22 cellular contexts compared by ENCODE assay signal in genomic region chr1:32035119-32035518, GRCh38. TPM values are rescaled to one million over a fixed set of nuclear protein-coding genes. Genes with fewer than 3 reads are reported as not detected.
DNase-seq lines count a peak whose midpoint lies in the region; ATAC-seq and TF ChIP-seq lines count a peak whose summit lies in the region.
"Had no signal": no experiment of that assay in that cellular context is flagged by ENCODE, and none has a peak within 500 bp of the region (broad histone marks: within the 10 kb centered on the region; RNA-seq: fewer than 3 reads in every experiment).

No MANE protein-coding gene starts in this region.

- H3K27ac Mint-ChIP-seq in activated CD8-positive, alpha-beta memory T cell treated with anti-CD3 and anti-CD28 coated beads, Interleukin-2, amount 10 ng/mL, durations not matched to agents 7 days and 5 days = peak overlapping the region; percentile 76
- H3K27ac Mint-ChIP-seq in CD8-positive, alpha-beta memory T cell = peak overlapping the region in 6 of 8 donors; percentile 44 to 79 (median 64)
- H3K27ac Mint-ChIP-seq in activated CD8-positive, alpha-beta T cell treated with anti-CD3 and anti-CD28 coated beads, Interleukin-2, amount 10 ng/mL, durations not matched to agents 7 days and 5 days = peak overlapping the region; percentile 54
- H3K27ac Mint-ChIP-seq in mesothelial cell of epicardium = peak overlapping the region; percentile 72
- H3K27ac Mint-ChIP-seq: neural progenitor cell had no signal

- CTCF ChIA-PET in activated CD8-positive, alpha-beta memory T cell treated with anti-CD3 and anti-CD28 coated beads, Interleukin-2, amount 10 ng/mL, durations not matched to agents 7 days and 5 days (lab: Charles Lee) = interaction anchor here (0.9 to 1.2 kb wide), 2 partner anchors 9 to 32 kb away, joined by 3 read pairs; no protein-coding TSS in a partner anchor
- CTCF ChIA-PET in CD8-positive, alpha-beta memory T cell (lab: Charles Lee) = interaction anchor here (1.3 kb wide), 1 partner anchor 122 kb away, joined by 3 read pairs; no protein-coding TSS in a partner anchor
- CTCF ChIA-PET in activated CD8-positive, alpha-beta T cell treated with anti-CD3 and anti-CD28 coated beads, Interleukin-2, amount 10 ng/mL, durations not matched to agents 7 days and 5 days (lab: Charles Lee) = interaction anchor here (0.9 to 1.8 kb wide), 4 partner anchors 9 to 391 kb away, joined by 3 read pairs; no protein-coding TSS in a partner anchor

- H3K9me3 Mint-ChIP-seq in activated CD8-positive, alpha-beta memory T cell treated with anti-CD3 and anti-CD28 coated beads, Interleukin-2, amount 10 ng/mL, durations not matched to agents 7 days and 5 days (ENCODE audit: low read depth) = no peaks in the 10 kb centered on the region
- no peaks in the 10 kb centered on the region for H3K9me3 Mint-ChIP-seq in CD8-positive, alpha-beta memory T cell
- no peaks in the 10 kb centered on the region for H3K9me3 Mint-ChIP-seq in activated CD8-positive, alpha-beta T cell treated with anti-CD3 and anti-CD28 coated beads, Interleukin-2, amount 10 ng/mL, durations not matched to agents 7 days and 5 days (ENCODE audit: insufficient read depth)
- H3K9me3 Mint-ChIP-seq in mesothelial cell of epicardium = no peaks in the 10 kb centered on the region
- H3K9me3 Mint-ChIP-seq: neural progenitor cell had no signal

- DNase-seq in activated CD8-positive, alpha-beta memory T cell treated with anti-CD3 and anti-CD28 coated beads, Interleukin-2, amount 10 ng/mL, durations not matched to agents 7 days and 5 days = peak; percentile 28
- DNase-seq in activated CD8-positive, alpha-beta memory T cell treated with anti-CD3 and anti-CD28 coated beads, Interleukin-2, amount 50 U/mL, for 4 hours = no peak
- DNase-seq in CD8-positive, alpha-beta memory T cell = peak in 1 of 5 donors; percentile 44
- DNase-seq in activated CD8-positive, alpha-beta T cell treated with anti-CD3 and anti-CD28 coated beads, Interleukin-2, amount 10 ng/mL, durations not matched to agents 7 days and 5 days = no peak
- no peak for DNase-seq in mesothelial cell of epicardium (ENCODE audit: low spot score in 2 of 2, unreplicated experiment in 2 of 2)
- DNase-seq in T1000 (lab: John Stamatoyannopoulos, UW) = no peak
- DNase-seq in HuH-7 (ENCODE audit: low spot score) = no peak
- DNase-seq: activated CD4-positive, alpha-beta T cell treated with anti-CD3 and anti-CD28 coated beads for 4 hours; activated gamma-delta T cell treated with Interleukin-2 at 50 U/mL for 16 hours; AML-193; anterior cingulate cortex; caudate nucleus; GF-D8; GM23248; Karpas-422; NCI-H1694; NCI-H2171 treated with DMSO at 0.1 percent for 48 hours; NCI-H526; Peyer's patch had no signal

- POLR2A ChIA-PET in CD8-positive, alpha-beta memory T cell (lab: Charles Lee) = interaction anchor here (0.6 kb wide), 2 partner anchors 112 to 340 kb away, joined by 4 to 5 read pairs; no protein-coding TSS in a partner anchor
- POLR2A ChIA-PET in activated CD8-positive, alpha-beta T cell treated with anti-CD3 and anti-CD28 coated beads, Interleukin-2, amount 10 ng/mL, durations not matched to agents 7 days and 5 days (lab: Charles Lee) = interaction anchor here (0.6 to 1.8 kb wide), 5 partner anchors 9 to 21 kb away, joined by 3 to 10 read pairs (median 3); partner anchors contain the start of gene KHDRBS1

- no peak overlapping the region for H3K4me3 Mint-ChIP-seq in activated CD8-positive, alpha-beta memory T cell treated with anti-CD3 and anti-CD28 coated beads, Interleukin-2, amount 10 ng/mL, durations not matched to agents 7 days and 5 days
- no peak overlapping the region for H3K4me3 Mint-ChIP-seq in CD8-positive, alpha-beta memory T cell
- H3K4me3 Mint-ChIP-seq in activated CD8-positive, alpha-beta T cell treated with anti-CD3 and anti-CD28 coated beads, Interleukin-2, amount 10 ng/mL, durations not matched to agents 7 days and 5 days = no peak overlapping the region
- no peak overlapping the region for H3K4me3 Mint-ChIP-seq in mesothelial cell of epicardium
- H3K4me3 Mint-ChIP-seq: neural progenitor cell had no signal

- no peaks in the 10 kb centered on the region for H3K27me3 Mint-ChIP-seq in activated CD8-positive, alpha-beta memory T cell treated with anti-CD3 and anti-CD28 coated beads, Interleukin-2, amount 10 ng/mL, durations not matched to agents 7 days and 5 days
- H3K27me3 Mint-ChIP-seq in CD8-positive, alpha-beta memory T cell = no peaks in the 10 kb centered on the region
- no peaks in the 10 kb centered on the region for H3K27me3 Mint-ChIP-seq in activated CD8-positive, alpha-beta T cell treated with anti-CD3 and anti-CD28 coated beads, Interleukin-2, amount 10 ng/mL, durations not matched to agents 7 days and 5 days (ENCODE audit: low read depth)
- H3K27me3 Mint-ChIP-seq in mesothelial cell of epicardium (ENCODE audit: low read depth) = no peaks in the 10 kb centered on the region

- peaks cover 68% of the 10 kb centered on the region for H3K36me3 ChIP-seq in CD8-positive, alpha-beta memory T cell (ENCODE audit: insufficient read depth, low read length)

- H3K4me1 Mint-ChIP-seq in activated CD8-positive, alpha-beta memory T cell treated with anti-CD3 and anti-CD28 coated beads, Interleukin-2, amount 10 ng/mL, durations not matched to agents 7 days and 5 days = peaks cover 23% of the 10 kb centered on the region
- peaks cover 36 to 51% (median 46%) of the 10 kb centered on the region in 3 donors for H3K4me1 Mint-ChIP-seq in CD8-positive, alpha-beta memory T cell
- peaks cover 32% of the 10 kb centered on the region for H3K4me1 Mint-ChIP-seq in activated CD8-positive, alpha-beta T cell treated with anti-CD3 and anti-CD28 coated beads, Interleukin-2, amount 10 ng/mL, durations not matched to agents 7 days and 5 days (ENCODE audit: low read depth)
- H3K4me1 Mint-ChIP-seq in mesothelial cell of epicardium = peaks cover 23% of the 10 kb centered on the region
- H3K4me1 Mint-ChIP-seq: neural progenitor cell had no signal

- H3K27ac ChIP-seq in CD8-positive, alpha-beta memory T cell (ENCODE audit: low read depth, low read length) = no peak overlapping the region
- H3K27ac ChIP-seq: GM23248, neural progenitor cell, Peyer's patch, suprapubic skin had no signal

- no peak for ATAC-seq in activated CD8-positive, alpha-beta memory T cell treated with anti-CD3 and anti-CD28 coated beads, Interleukin-2, amount 10 ng/mL, durations not matched to agents 7 days and 5 days
- no peak for ATAC-seq in activated CD8-positive, alpha-beta T cell treated with anti-CD3 and anti-CD28 coated beads, Interleukin-2, amount 10 ng/mL, durations not matched to agents 7 days and 5 days
- ATAC-seq in GM21786 (IDR thresholded peaks at IDR 0.05; ENCODE audit: unreplicated experiment) = no peak

- H3K36me3 Mint-ChIP-seq in activated CD8-positive, alpha-beta memory T cell treated with anti-CD3 and anti-CD28 coated beads, Interleukin-2, amount 10 ng/mL, durations not matched to agents 7 days and 5 days = peaks cover 70% of the 10 kb centered on the region
- H3K36me3 Mint-ChIP-seq in CD8-positive, alpha-beta memory T cell = peaks cover 7 to 83% (median 34%) of the 10 kb centered on the region in 3 donors
- peaks cover 79% of the 10 kb centered on the region for H3K36me3 Mint-ChIP-seq in activated CD8-positive, alpha-beta T cell treated with anti-CD3 and anti-CD28 coated beads, Interleukin-2, amount 10 ng/mL, durations not matched to agents 7 days and 5 days (ENCODE audit: low read depth)
- H3K36me3 Mint-ChIP-seq in mesothelial cell of epicardium = peaks cover 53% of the 10 kb centered on the region

- H3K4me3 ChIP-seq in CD8-positive, alpha-beta memory T cell (ENCODE audit: low read length) = no peak overlapping the region
- H3K4me3 ChIP-seq: GM23248, neural progenitor cell, Peyer's patch, suprapubic skin had no signal

- H3K4me1 ChIP-seq in CD8-positive, alpha-beta memory T cell (ENCODE audit: insufficient read depth, low read length) = peaks cover 6% of the 10 kb centered on the region
- H3K4me1 ChIP-seq: neural progenitor cell had no signal

- H3K9me3 ChIP-seq in CD8-positive, alpha-beta memory T cell (ENCODE audit: low read length) = no peaks in the 10 kb centered on the region
- H3K9me3 ChIP-seq: Peyer's patch, suprapubic skin had no signal

- no peak for TF ChIP-seq CTCF in mesothelial cell of epicardium (IDR thresholded peaks at IDR 0.05; ENCODE audit: unreplicated experiment)

- no peaks in the 10 kb centered on the region for H3K27me3 ChIP-seq in CD8-positive, alpha-beta memory T cell (ENCODE audit: insufficient read depth, low read length, poor library complexity, severe bottlenecking)
- H3K27me3 ChIP-seq: neural progenitor cell, Peyer's patch, suprapubic skin had no signal

RNA-seq across cellular contexts. Expression of gene KHDRBS1, which starts 21.5 kb away (rescaled TPM):
- total RNA-seq in activated CD8-positive, alpha-beta memory T cell treated with anti-CD3 and anti-CD28 coated beads, Interleukin-2, amount 10 ng/mL, durations not matched to agents 7 days and 5 days = 100 to 1,000 TPM; 166 to 183 TPM
- total RNA-seq in CD8-positive, alpha-beta memory T cell = 100 to 1,000 TPM; 210 TPM
- 117 TPM for polyA plus RNA-seq in CD8-positive, alpha-beta memory T cell
- total RNA-seq in activated CD8-positive, alpha-beta T cell treated with anti-CD3 and anti-CD28 coated beads, Interleukin-2, amount 10 ng/mL, durations not matched to agents 7 days and 5 days = 100 to 1,000 TPM; 194 to 197 TPM
- total RNA-seq in mesothelial cell of epicardium = 244 to 246 TPM (median 245 TPM) in 3 replicates

RNA-seq across cellular contexts. Expression of gene TMEM39B, which starts 37.6 kb away (rescaled TPM):
- 10 to 100 TPM; 27.3 to 30.0 TPM for total RNA-seq in activated CD8-positive, alpha-beta memory T cell treated with anti-CD3 and anti-CD28 coated beads, Interleukin-2, amount 10 ng/mL, durations not matched to agents 7 days and 5 days
- total RNA-seq in CD8-positive, alpha-beta memory T cell = 10 to 100 TPM; 23.4 to 25.8 TPM
- 2.4 TPM for polyA plus RNA-seq in CD8-positive, alpha-beta memory T cell
- 10 to 100 TPM; 32.6 to 36.2 TPM for total RNA-seq in activated CD8-positive, alpha-beta T cell treated with anti-CD3 and anti-CD28 coated beads, Interleukin-2, amount 10 ng/mL, durations not matched to agents 7 days and 5 days
- total RNA-seq in mesothelial cell of epicardium = 23.5 to 27.3 TPM (median 26.2 TPM) in 3 replicates
